Comparison of ENCODE assay signal across 20 cellular contexts in the genomic region with DNA sequence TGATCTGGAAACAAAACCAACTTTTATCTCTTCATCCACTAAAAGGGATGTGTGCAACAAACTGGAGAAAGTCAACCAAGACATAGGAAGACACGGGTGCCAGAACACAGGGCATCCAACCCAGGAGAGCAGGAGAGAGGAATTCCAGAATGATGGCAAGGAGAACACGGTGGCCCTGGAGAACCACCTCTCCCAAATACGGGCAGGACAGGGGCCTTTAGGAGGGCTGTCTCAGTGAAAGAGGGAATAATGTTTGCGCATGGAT.
DNase-seq lines count a peak whose midpoint lies in the region; ATAC-seq, FAIRE-seq and TF ChIP-seq lines count a peak whose summit lies in the region.
"Had no signal": no experiment of that assay in that cellular context is flagged by ENCODE, and none has a peak within 500 bp of the region (broad histone marks: within the 10 kb centered on the region; RNA-seq: fewer than 3 reads in every experiment).

No MANE protein-coding gene starts in this region.

- WGBS in A549 (ENCODE audit: missing lambda C conversion rate): 87% methylated on average over 4 of the region's 4 CpGs
- WGBS in esophagus, 2 donors: 93 to 95% methylated on average over 4 of the region's 4 CpGs

- no peak overlapping the region for H3K4me2 ChIP-seq in A549

- H3K27me3 ChIP-seq in Caco-2 (replicated peaks; ENCODE audit: control insufficient read depth, insufficient read depth, low read length) (no peaks in the 10 kb centered on the region), esophagus (ENCODE audit: control insufficient read depth in 1 of 2, insufficient read depth in 2 of 2, low read length in 2 of 2) (no peaks in the 10 kb centered on the region)
- H3K27me3 ChIP-seq: brain microvascular endothelial cell, heart right ventricle, pancreas, right lobe of liver, tibial nerve had no signal

- POLR2A ChIA-PET in A549 (lab: Yijun Ruan, JAX) (no interaction called here), Caco-2 (lab: Charles Lee) (interaction anchor here (0.9 kb wide), 1 partner anchor 15 kb away, joined by 3 read pairs; no protein-coding TSS in a partner anchor)
- POLR2A ChIA-PET in activated CD8-positive, alpha-beta T cell treated with anti-CD3 and anti-CD28 coated beads for 36 hours (lab: Charles Lee): interaction anchor here (0.7 to 2.0 kb wide), 4 partner anchors 11 to 31 kb away, joined by 3 to 12 read pairs (median 4); no protein-coding TSS in a partner anchor

- TF ChIP-seq POLR2A in A549 (IDR thresholded peaks at IDR 0.05; ENCODE audit: low read length): no peak

- TF ChIP-seq CTCF in A549 (IDR thresholded peaks at IDR 0.05) (no peak), Caco-2 (IDR thresholded peaks at IDR 0.05; ENCODE audit: insufficient read depth in 1 of 2, low read depth in 1 of 2, low read length in 1 of 2, severe bottlenecking in 1 of 2, unreplicated experiment in 1 of 2) (no peak), GM13977 (IDR thresholded peaks at IDR 0.05; ENCODE audit: extremely low read depth, insufficient read depth, missing control alignments) (no peak)
- TF ChIP-seq CTCF in activated CD8-positive, alpha-beta T cell treated with anti-CD3 and anti-CD28 coated beads for 36 hours (IDR thresholded peaks at IDR 0.05): no peak

- H3K4me3 ChIP-seq in A549 (no peak overlapping the region), Caco-2 (ENCODE audit: low read depth, low read length) (no peak overlapping the region), esophagus (ENCODE audit: low read depth in 1 of 2, low read length in 2 of 2) (no peak overlapping the region)
- H3K4me3 ChIP-seq: GM23248, heart right ventricle, pancreas, right lobe of liver, tibial nerve had no signal

- DNase-seq in A549 (ENCODE audit: low read depth in 1 of 2, low spot score in 1 of 2) (no peak), Caco-2 (no peak), T1000 (lab: John Stamatoyannopoulos, UW) (no peak), GM13977 (ENCODE audit: low spot score) (no peak)
- DNase-seq in activated CD8-positive, alpha-beta T cell treated with anti-CD3 and anti-CD28 coated beads for 36 hours: no peak
- DNase-seq: brain microvascular endothelial cell, cortex of kidney, heart right ventricle, left ventricle myocardium superior, NCI-H1105, NCI-H2081 treated with DMSO at 0.1 percent for 48 hours, pancreas, right lobe of liver, WERI-Rb-1 had no signal

- H3K36me3 ChIP-seq in Caco-2 (ENCODE audit: control insufficient read depth, insufficient read depth, low read length) (no peaks in the 10 kb centered on the region), esophagus (ENCODE audit: control insufficient read depth in 2 of 2, insufficient read depth in 2 of 2, low read length in 1 of 2) (no peaks in the 10 kb centered on the region)
- H3K36me3 ChIP-seq: brain microvascular endothelial cell, heart right ventricle, pancreas, right lobe of liver, tibial nerve, WERI-Rb-1 had no signal

- CTCF ChIA-PET in A549 (lab: Yijun Ruan, JAX): interaction anchor here (1.1 to 2.7 kb wide), 2 partner anchors 15 to 54 kb away, joined by 3 to 8 read pairs; no protein-coding TSS in a partner anchor
- CTCF ChIA-PET in Caco-2 (lab: Charles Lee): no interaction called here
- CTCF ChIA-PET in activated CD8-positive, alpha-beta T cell treated with anti-CD3 and anti-CD28 coated beads for 36 hours (lab: Charles Lee): interaction anchor here (0.7 kb wide), 1 partner anchor 54 kb away, joined by 3 read pairs; no protein-coding TSS in a partner anchor

- H3K9me3 Mint-ChIP-seq in Caco-2 (ENCODE audit: unreplicated experiment): peaks cover 11% of the 10 kb centered on the region
- H3K9me3 Mint-ChIP-seq in activated CD8-positive, alpha-beta T cell treated with anti-CD3 and anti-CD28 coated beads for 36 hours: peaks cover 2% of the 10 kb centered on the region
- H3K9me3 Mint-ChIP-seq: stimulated activated naive B cell treated with anti-CD40 and anti-IgM and Interleukin-4, amounts not matched to agents 10 μg/mL and 1 μg/mL and 100 μg/mL, for 72 hours had no signal

- intact Hi-C loops in Caco-2 (cut with micrococcal nuclease; ENCODE audit: unreplicated experiment): no loop called here
- intact Hi-C loops in activated CD8-positive, alpha-beta T cell treated with anti-CD3 and anti-CD28 coated beads for 36 hours (cut with micrococcal nuclease): no loop called here

- no TSS peak for BruUV-seq in Caco-2 (replicated peaks; lab: Mats Ljungman, UMichigan)

- no peak for ATAC-seq in A549
- no peak for ATAC-seq in activated CD8-positive, alpha-beta T cell treated with anti-CD3 and anti-CD28 coated beads for 36 hours
- ATAC-seq in HG02840 (IDR thresholded peaks at IDR 0.05; ENCODE audit: low FRiP score, unreplicated experiment): no peak
- ATAC-seq: left ventricle myocardium superior, Right ventricle myocardium inferior had no signal

- H3K36me3 Mint-ChIP-seq in Caco-2 (ENCODE audit: insufficient read depth, unreplicated experiment): no peaks in the 10 kb centered on the region
- no peaks in the 10 kb centered on the region for H3K36me3 Mint-ChIP-seq in activated CD8-positive, alpha-beta T cell treated with anti-CD3 and anti-CD28 coated beads for 36 hours (ENCODE audit: low read depth)
- H3K36me3 Mint-ChIP-seq: stimulated activated naive B cell treated with anti-CD40 and anti-IgM and Interleukin-4, amounts not matched to agents 10 μg/mL and 1 μg/mL and 100 μg/mL, for 72 hours had no signal

- no peak for TF ChIP-seq EP300 in A549 (IDR thresholded peaks at IDR 0.05)

- H3K9me3 ChIP-seq in A549 (no peaks in the 10 kb centered on the region), Caco-2 (no peaks in the 10 kb centered on the region), esophagus (ENCODE audit: control insufficient read depth in 2 of 2, insufficient read depth in 1 of 2, low read depth in 1 of 2, low read length in 1 of 2) (no peaks in the 10 kb centered on the region)
- H3K9me3 ChIP-seq: heart right ventricle, pancreas, right lobe of liver, tibial nerve had no signal

- H3K4me3 Mint-ChIP-seq in Caco-2 (ENCODE audit: unreplicated experiment): no peak overlapping the region
- no peak overlapping the region for H3K4me3 Mint-ChIP-seq in activated CD8-positive, alpha-beta T cell treated with anti-CD3 and anti-CD28 coated beads for 36 hours
- H3K4me3 Mint-ChIP-seq: stimulated activated naive B cell treated with anti-CD40 and anti-IgM and Interleukin-4, amounts not matched to agents 10 μg/mL and 1 μg/mL and 100 μg/mL, for 72 hours had no signal

- H3K4me1 Mint-ChIP-seq in Caco-2 (ENCODE audit: low read depth, unreplicated experiment): peaks cover 33% of the 10 kb centered on the region
- H3K4me1 Mint-ChIP-seq in activated CD8-positive, alpha-beta T cell treated with anti-CD3 and anti-CD28 coated beads for 36 hours (ENCODE audit: low read depth): peaks cover 42% of the 10 kb centered on the region

- no peak for TF ChIP-seq RAD21 in A549 (conservative IDR thresholded peaks at IDR 0.05 in 1 of 2, IDR thresholded peaks at IDR 0.05 in 1 of 2)

- FAIRE-seq in A549 (lab: Jason Lieb, UNC): no peak
- FAIRE-seq: pancreas had no signal

- in situ Hi-C loops in GM13977 (cut with MboI; ENCODE audit: low pct_unique_long_range_greater_than_20kb, low sequenced_read_pairs, unreplicated experiment): no loop called here

- H3K27me3 Mint-ChIP-seq in Caco-2 (ENCODE audit: insufficient read depth, unreplicated experiment): no peaks in the 10 kb centered on the region
- H3K27me3 Mint-ChIP-seq in activated CD8-positive, alpha-beta T cell treated with anti-CD3 and anti-CD28 coated beads for 36 hours: peaks cover 10% of the 10 kb centered on the region

- H3K27ac Mint-ChIP-seq in Caco-2 (ENCODE audit: unreplicated experiment): peak overlapping the region; percentile 79
- peak overlapping the region; percentile 80 for H3K27ac Mint-ChIP-seq in activated CD8-positive, alpha-beta T cell treated with anti-CD3 and anti-CD28 coated beads for 36 hours
- H3K27ac Mint-ChIP-seq: stimulated activated naive B cell treated with anti-CD40 and anti-IgM and Interleukin-4, amounts not matched to agents 10 μg/mL and 1 μg/mL and 100 μg/mL, for 72 hours had no signal

- peak overlapping the region; percentile 58 to 78 for H3K27ac ChIP-seq in A549
- peak overlapping the region; percentile 19 to 75 for H3K27ac ChIP-seq in esophagus (ENCODE audit: low read depth in 2 of 2, low read length in 1 of 2)
- H3K27ac ChIP-seq: brain microvascular endothelial cell, GM23248, right lobe of liver, tibial nerve, WERI-Rb-1 had no signal

- H3K4me1 ChIP-seq in A549: peaks cover 14% of the 10 kb centered on the region
- peaks cover 39% of the 10 kb centered on the region for H3K4me1 ChIP-seq in Caco-2
- peaks cover 0 to 3% of the 10 kb centered on the region in 2 donors for H3K4me1 ChIP-seq in esophagus (ENCODE audit: control insufficient read depth in 2 of 2, insufficient read depth in 2 of 2, low read length in 1 of 2)
- H3K4me1 ChIP-seq: pancreas, right lobe of liver, tibial nerve had no signal

TF ChIP-seq in A549, 52 proteins besides CTCF, POLR2A, EP300 and RAD21:
- TF ChIP-seq TP53 (CRISPR knock-in tag; IDR thresholded peaks at IDR 0.05) (no peak), FOSL2 (IDR thresholded peaks at IDR 0.05) (no peak), FOSL2 (CRISPR knock-in tag; IDR thresholded peaks at IDR 0.05) (no peak), HDAC2 (IDR thresholded peaks at IDR 0.05) (no peak), POLR2AphosphoS2 (conservative IDR thresholded peaks at IDR 0.05; ENCODE audit: low read length) (no peak), ZNF302 (CRISPR knock-in tag; IDR thresholded peaks at IDR 0.05) (no peak), RCOR1 (IDR thresholded peaks at IDR 0.05; ENCODE audit: low read depth, low read length) (no peak), NPAS2 (CRISPR knock-in tag; IDR thresholded peaks at IDR 0.05; ENCODE audit: borderline replicate concordance) (no peak), EHMT2 (IDR thresholded peaks at IDR 0.05; ENCODE audit: low read depth) (no peak)
- TF ChIP-seq, protein P1, sequence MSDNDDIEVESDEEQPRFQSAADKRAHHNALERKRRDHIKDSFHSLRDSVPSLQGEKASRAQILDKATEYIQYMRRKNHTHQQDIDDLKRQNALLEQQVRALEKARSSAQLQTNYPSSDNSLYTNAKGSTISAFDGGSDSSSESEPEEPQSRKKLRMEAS (IDR thresholded peaks at IDR 0.05): no peak
- TF ChIP-seq, protein P2, sequence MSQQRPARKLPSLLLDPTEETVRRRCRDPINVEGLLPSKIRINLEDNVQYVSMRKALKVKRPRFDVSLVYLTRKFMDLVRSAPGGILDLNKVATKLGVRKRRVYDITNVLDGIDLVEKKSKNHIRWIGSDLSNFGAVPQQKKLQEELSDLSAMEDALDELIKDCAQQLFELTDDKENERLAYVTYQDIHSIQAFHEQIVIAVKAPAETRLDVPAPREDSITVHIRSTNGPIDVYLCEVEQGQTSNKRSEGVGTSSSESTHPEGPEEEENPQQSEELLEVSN (IDR thresholded peaks at IDR 0.05; ENCODE audit: borderline replicate concordance, low read depth): no peak
